ENCODE assay signal across 1 cellular context in genomic region chr11:112297248-112297866, GRCh38.
TF ChIP-seq lines count a peak whose summit lies in the region.

No MANE protein-coding gene starts in this region.

TF ChIP-seq in GM23338, 12 proteins besides CTCF, POLR2A, EP300 and RAD21 (continued from another document):
- TF ChIP-seq ZNF462 (CRISPR knock-in tag; IDR thresholded peaks at IDR 0.05) (no peak), REST (IDR thresholded peaks at IDR 0.05; ENCODE audit: unreplicated experiment) (no peak), ZNF331 (CRISPR knock-in tag; IDR thresholded peaks at IDR 0.05; ENCODE audit: low read depth) (no peak), JUNB (IDR thresholded peaks at IDR 0.05; ENCODE audit: unreplicated experiment) (no peak), ETS1 (IDR thresholded peaks at IDR 0.05) (no peak), POLR2AphosphoS5 (IDR thresholded peaks at IDR 0.05; ENCODE audit: low read depth) (no peak), EZH2 (IDR thresholded peaks at IDR 0.05; ENCODE audit: low read depth, unreplicated experiment) (no peak), CREB1 (CRISPR knock-in tag; IDR thresholded peaks at IDR 0.05; ENCODE audit: low read depth) (no peak), NANOG (IDR thresholded peaks at IDR 0.05; ENCODE audit: borderline replicate concordance) (no peak), ZNF114 (CRISPR knock-in tag; IDR thresholded peaks at IDR 0.05) (no peak)
TF ChIP-seq in GM23338: peak in this region for 0.
